Comparison of ENCODE assay signal across 13 cellular contexts in genomic region chr9:26263451-26263850, GRCh38.
DNase-seq lines count a peak whose midpoint lies in the region; ATAC-seq, FAIRE-seq and TF ChIP-seq lines count a peak whose summit lies in the region.
"Had no signal": no experiment of that assay in that cellular context is flagged by ENCODE, and none has a peak within 500 bp of the region (broad histone marks: within the 10 kb centered on the region; RNA-seq: fewer than 3 reads in every experiment).

No MANE protein-coding gene starts in this region.

- H3K79me2 ChIP-seq in PC-3 (ENCODE audit: low read length) (no peaks in the 10 kb centered on the region), endothelial cell of umbilical vein (ENCODE audit: control insufficient read depth, insufficient read depth, low read length) (no peaks in the 10 kb centered on the region), smooth muscle cell (ENCODE audit: low read depth) (no peaks in the 10 kb centered on the region)

- H4K20me1 ChIP-seq in PC-3 (ENCODE audit: low read length) (no peaks in the 10 kb centered on the region), endothelial cell of umbilical vein (replicated peaks; ENCODE audit: control insufficient read depth, extremely low read depth, insufficient read depth, low read length) (no peaks in the 10 kb centered on the region), smooth muscle cell (ENCODE audit: low read depth) (no peaks in the 10 kb centered on the region)
- H4K20me1 ChIP-seq: BLaER1 had no signal

- no peak overlapping the region for H3K4me3 Mint-ChIP-seq in HFFc6

- TF ChIP-seq CTCF in HFFc6 (IDR thresholded peaks at IDR 0.05): no peak
- no peak for TF ChIP-seq CTCF in PC-3 (conservative IDR thresholded peaks at IDR 0.05; ENCODE audit: low read depth, low read length)
- TF ChIP-seq CTCF in endothelial cell of umbilical vein (IDR thresholded peaks at IDR 0.05; ENCODE audit: extremely low read depth in 1 of 2, insufficient read depth in 1 of 2, low read depth in 1 of 2, low read length in 2 of 2): no peak
- no peak for TF ChIP-seq CTCF in smooth muscle cell (IDR thresholded peaks at IDR 0.05; ENCODE audit: borderline replicate concordance, insufficient read depth, poor library complexity, severe bottlenecking)

- CTCF ChIA-PET in PC-3 (lab: Charles Lee): interaction anchor here (0.5 kb wide), 1 partner anchor 20 kb away, joined by 3 read pairs; no protein-coding TSS in a partner anchor
- CTCF ChIA-PET in endothelial cell of umbilical vein (lab: Charles Lee): interaction anchor here (1.2 kb wide), 1 partner anchor 63 kb away, joined by 3 read pairs; no protein-coding TSS in a partner anchor

- no peak for DNase-seq in HFFc6
- no peak for DNase-seq in PC-3
- DNase-seq in endothelial cell of umbilical vein (ENCODE audit: low read depth, low spot score): no peak
- no peak for DNase-seq in smooth muscle cell (lab: John Stamatoyannopoulos, UW; ENCODE audit: unreplicated experiment)
- DNase-seq in SW480 (ENCODE audit: low spot score): no peak
- no peak for DNase-seq in SHP77 treated with DMSO at 0.1 percent for 48 hours (lab: John Stamatoyannopoulos, UW)
- DNase-seq in RKO (ENCODE audit: low spot score): no peak
- DNase-seq: AML-193 had no signal

- POLR2A ChIA-PET in PC-3 (lab: Charles Lee; ENCODE audit: unreplicated experiment) (no interaction called here), endothelial cell of umbilical vein (lab: Charles Lee) (no interaction called here)

- H3K27me3 ChIP-seq in PC-3 (ENCODE audit: low read length): no peaks in the 10 kb centered on the region
- no peaks in the 10 kb centered on the region for H3K27me3 ChIP-seq in endothelial cell of umbilical vein (ENCODE audit: control insufficient read depth in 2 of 2, insufficient read depth in 2 of 2, low read length in 2 of 2)
- no peaks in the 10 kb centered on the region for H3K27me3 ChIP-seq in smooth muscle cell (ENCODE audit: low read depth)
- H3K27me3 ChIP-seq: BLaER1 had no signal

- H3K9me2 ChIP-seq in PC-3 (replicated peaks; ENCODE audit: low read length): no peaks in the 10 kb centered on the region

- no peaks in the 10 kb centered on the region for H3K27me3 Mint-ChIP-seq in HFFc6 (ENCODE audit: insufficient read depth)

- no peaks in the 10 kb centered on the region for H3K9me1 ChIP-seq in endothelial cell of umbilical vein (replicated peaks; ENCODE audit: control insufficient read depth, extremely low read depth, insufficient read depth, low read length)

- peaks cover 25% of the 10 kb centered on the region for H3F3A ChIP-seq in PC-3 (ENCODE audit: low read length, unreplicated experiment)
- H3F3A ChIP-seq in smooth muscle cell (ENCODE audit: low read depth): peaks cover 16% of the 10 kb centered on the region

- H3K4me3 ChIP-seq in PC-3 (ENCODE audit: low read length): no peak overlapping the region
- no peak overlapping the region for H3K4me3 ChIP-seq in endothelial cell of umbilical vein (replicated peaks in 1 of 3; ENCODE audit: insufficient read depth in 1 of 3, low read depth in 1 of 3, low read length in 3 of 3)
- H3K4me3 ChIP-seq in smooth muscle cell: no peak overlapping the region
- H3K4me3 ChIP-seq: BLaER1, HAP-1 had no signal

- ATAC-seq in PC-3 (no peak), GM21360 (IDR thresholded peaks at IDR 0.05; ENCODE audit: unreplicated experiment) (no peak)

- peaks cover 72% of the 10 kb centered on the region for H3K4me1 ChIP-seq in PC-3 (ENCODE audit: insufficient read depth, low read length)
- peaks cover 51% of the 10 kb centered on the region for H3K4me1 ChIP-seq in endothelial cell of umbilical vein (ENCODE audit: control insufficient read depth, extremely low read depth, insufficient read depth, low read length)
- H3K4me1 ChIP-seq in smooth muscle cell (ENCODE audit: low read depth): peaks cover 28% of the 10 kb centered on the region
- H3K4me1 ChIP-seq: BLaER1 had no signal

- H3K9ac ChIP-seq in PC-3 (ENCODE audit: low read length): 0 out of 2 replicates have a peak overlapping the region, but pooled peaks have one; percentile 34
- H3K9ac ChIP-seq in endothelial cell of umbilical vein (replicated peaks; ENCODE audit: extremely low read depth, insufficient read depth, low read length): no peak overlapping the region
- H3K9ac ChIP-seq in smooth muscle cell (ENCODE audit: low read depth): no peak overlapping the region
- H3K9ac ChIP-seq: BLaER1 had no signal

- no peak for FAIRE-seq in endothelial cell of umbilical vein (lab: Jason Lieb, UNC)
- FAIRE-seq: GM18507, H1 had no signal

- H3K9me3 Mint-ChIP-seq in HFFc6: 0 out of 2 replicates have a peak, but pooled peaks cover 5% of the 10 kb centered on the region

- H3K27ac Mint-ChIP-seq in HFFc6: peak overlapping the region; percentile 40; the same call in 1 of the 2 replicates

- peaks cover 77% of the 10 kb centered on the region for H3K4me1 Mint-ChIP-seq in HFFc6 (ENCODE audit: low read depth)

- dilution Hi-C loops in endothelial cell of umbilical vein (cut with MboI; ENCODE audit: extremely low pct_ligation_motif_present, low sequenced_read_pairs): no loop called here

- H3K4me2 ChIP-seq in PC-3 (ENCODE audit: low read length) (peak overlapping the region; percentile 24; the same call in 1 of the 2 replicates), endothelial cell of umbilical vein (ENCODE audit: insufficient read depth, low read length) (no peak overlapping the region), smooth muscle cell (no peak overlapping the region)
- H3K4me2 ChIP-seq: BLaER1 had no signal

- H3K36me3 ChIP-seq in PC-3 (ENCODE audit: low read depth, low read length) (no peaks in the 10 kb centered on the region), endothelial cell of umbilical vein (ENCODE audit: control insufficient read depth in 2 of 2, extremely low read depth in 1 of 2, insufficient read depth in 2 of 2, low read length in 2 of 2) (no peaks in the 10 kb centered on the region), smooth muscle cell (ENCODE audit: low read depth) (no peaks in the 10 kb centered on the region)
- H3K36me3 ChIP-seq: BLaER1, HAP-1 had no signal

- intact Hi-C loops in PC-3 (cut with micrococcal nuclease) (loop anchor here (5.0 to 10.0 kb wide), 3 partner anchors 64 to 299 kb away; no protein-coding TSS in a partner anchor), endothelial cell of umbilical vein (cut with micrococcal nuclease) (loop anchor here (2.0 kb wide), 1 partner anchor 585 kb away; the partner anchor contains the start of gene TUSC1)

- no peaks in the 10 kb centered on the region for H3K9me3 ChIP-seq in PC-3 (ENCODE audit: low read length)
- no peaks in the 10 kb centered on the region for H3K9me3 ChIP-seq in endothelial cell of umbilical vein (replicated peaks; ENCODE audit: control insufficient read depth, insufficient read depth, low read length)
- no peaks in the 10 kb centered on the region for H3K9me3 ChIP-seq in smooth muscle cell (replicated peaks; ENCODE audit: low read depth)
- H3K9me3 ChIP-seq: BLaER1, HAP-1 had no signal

- no peaks in the 10 kb centered on the region for H3K36me3 Mint-ChIP-seq in HFFc6 (ENCODE audit: low read depth)

- H3K27ac ChIP-seq in PC-3 (ENCODE audit: low read length) (peak overlapping the region; percentile 94), endothelial cell of umbilical vein (ENCODE audit: insufficient read depth, low read depth, low read length) (peak overlapping the region; percentile 86), smooth muscle cell (ENCODE audit: low read depth) (peak overlapping the region; percentile 90)
- H3K27ac ChIP-seq: BLaER1 had no signal

- TF ChIP-seq POLR2A in endothelial cell of umbilical vein (IDR thresholded peaks at IDR 0.05; ENCODE audit: low read depth, low read length): no peak

- BruUV-seq in PC-3 (replicated peaks; lab: Mats Ljungman, UMichigan): no TSS peak
- no TSS peak for BruUV-seq in endothelial cell of umbilical vein (replicated peaks; lab: Mats Ljungman, UMichigan)

- H2AFZ ChIP-seq in PC-3 (ENCODE audit: low read length) (no peak overlapping the region), endothelial cell of umbilical vein (ENCODE audit: low read depth, low read length) (no peak overlapping the region), smooth muscle cell (ENCODE audit: low read depth) (no peak overlapping the region)

TF ChIP-seq in endothelial cell of umbilical vein, 7 proteins besides CTCF, POLR2A, EP300 and RAD21:
- TF ChIP-seq MYC (IDR thresholded peaks at IDR 0.05; ENCODE audit: low read depth, low read length) (no peak), JUN (IDR thresholded peaks at IDR 0.05; ENCODE audit: borderline replicate concordance, insufficient read depth, insufficient read length, low read depth) (no peak), FOS (IDR thresholded peaks at IDR 0.05; ENCODE audit: borderline replicate concordance, insufficient read depth, low read length) (no peak), POLR2AphosphoS5 (IDR thresholded peaks at IDR 0.05; ENCODE audit: insufficient read depth, low read depth, low read length) (no peak), GATA2 (IDR thresholded peaks at IDR 0.05; ENCODE audit: insufficient read depth, insufficient read length, low read depth, low read length) (no peak), EZH2 (IDR thresholded peaks at IDR 0.05; ENCODE audit: borderline replicate concordance, low read depth, low read length, severe bottlenecking) (no peak), MAX (IDR thresholded peaks at IDR 0.05; ENCODE audit: insufficient read depth, insufficient read length) (no peak)
TF ChIP-seq in endothelial cell of umbilical vein: peak in this region for 0.
